ENCODE assay signal across 1 cellular context in the genomic region with DNA sequence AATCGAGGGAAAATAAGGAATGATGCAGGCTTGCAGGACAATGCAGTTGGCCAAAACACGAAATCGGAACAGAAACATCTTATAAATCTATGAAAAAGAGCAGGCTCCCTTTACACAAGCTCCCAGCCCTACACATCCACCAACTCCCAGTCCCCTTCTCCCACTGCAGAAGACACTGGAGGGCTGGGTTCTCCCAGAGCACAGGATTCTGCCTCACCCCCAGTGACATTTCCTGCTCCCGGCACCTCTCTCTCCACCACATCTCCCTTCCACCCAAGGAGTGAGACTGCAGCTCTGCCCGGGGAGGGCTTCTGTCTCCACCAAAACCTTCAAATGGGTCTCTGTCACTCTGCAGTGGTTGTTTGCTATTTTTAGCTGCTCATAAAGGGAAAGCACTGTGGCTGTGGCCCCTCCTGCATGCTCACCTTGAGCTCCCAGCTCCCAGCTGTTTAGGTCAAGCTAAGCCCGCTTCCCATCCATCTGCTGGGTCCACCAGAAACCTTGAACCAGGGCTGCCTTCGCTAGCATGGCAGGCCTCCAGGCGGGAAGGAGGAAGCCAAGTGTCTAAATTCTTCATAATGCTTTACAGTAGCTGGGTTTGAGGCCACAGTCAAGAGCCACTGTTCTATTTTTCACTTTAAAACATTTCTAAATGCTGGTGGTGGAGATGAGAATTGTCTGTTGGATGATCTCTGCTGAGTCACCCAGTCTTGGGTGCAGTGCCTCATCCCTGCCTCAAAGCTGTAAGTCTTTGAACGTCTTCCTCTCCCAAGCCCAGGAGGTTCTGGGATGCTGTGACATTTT.
TF ChIP-seq lines count a peak whose summit lies in the region.

No MANE protein-coding gene starts in this region.

TF ChIP-seq in GM12878, 131 proteins besides CTCF, POLR2A, EP300 and RAD21 (continued from another document):
- TF ChIP-seq, protein P1, sequence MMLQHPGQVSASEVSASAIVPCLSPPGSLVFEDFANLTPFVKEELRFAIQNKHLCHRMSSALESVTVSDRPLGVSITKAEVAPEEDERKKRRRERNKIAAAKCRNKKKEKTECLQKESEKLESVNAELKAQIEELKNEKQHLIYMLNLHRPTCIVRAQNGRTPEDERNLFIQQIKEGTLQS (IDR thresholded peaks at IDR 0.05; ENCODE audit: borderline replicate concordance, extremely low read depth, low read depth, low read length) = no peak
- TF ChIP-seq ZNF207 (IDR thresholded peaks at IDR 0.05; ENCODE audit: borderline replicate concordance) = no peak
- no peak for TF ChIP-seq HSF1 (IDR thresholded peaks at IDR 0.05; ENCODE audit: low read depth, low read length)
- TF ChIP-seq, protein P2, sequence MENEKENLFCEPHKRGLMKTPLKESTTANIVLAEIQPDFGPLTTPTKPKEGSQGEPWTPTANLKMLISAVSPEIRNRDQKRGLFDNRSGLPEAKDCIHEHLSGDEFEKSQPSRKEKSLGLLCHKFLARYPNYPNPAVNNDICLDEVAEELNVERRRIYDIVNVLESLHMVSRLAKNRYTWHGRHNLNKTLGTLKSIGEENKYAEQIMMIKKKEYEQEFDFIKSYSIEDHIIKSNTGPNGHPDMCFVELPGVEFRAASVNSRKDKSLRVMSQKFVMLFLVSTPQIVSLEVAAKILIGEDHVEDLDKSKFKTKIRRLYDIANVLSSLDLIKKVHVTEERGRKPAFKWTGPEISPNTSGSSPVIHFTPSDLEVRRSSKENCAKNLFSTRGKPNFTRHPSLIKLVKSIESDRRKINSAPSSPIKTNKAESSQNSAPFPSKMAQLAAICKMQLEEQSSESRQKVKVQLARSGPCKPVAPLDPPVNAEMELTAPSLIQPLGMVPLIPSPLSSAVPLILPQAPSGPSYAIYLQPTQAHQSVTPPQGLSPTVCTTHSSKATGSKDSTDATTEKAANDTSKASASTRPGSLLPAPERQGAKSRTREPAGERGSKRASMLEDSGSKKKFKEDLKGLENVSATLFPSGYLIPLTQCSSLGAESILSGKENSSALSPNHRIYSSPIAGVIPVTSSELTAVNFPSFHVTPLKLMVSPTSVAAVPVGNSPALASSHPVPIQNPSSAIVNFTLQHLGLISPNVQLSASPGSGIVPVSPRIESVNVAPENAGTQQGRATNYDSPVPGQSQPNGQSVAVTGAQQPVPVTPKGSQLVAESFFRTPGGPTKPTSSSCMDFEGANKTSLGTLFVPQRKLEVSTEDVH (IDR thresholded peaks at IDR 0.05; ENCODE audit: low read depth, partially characterized antibody) = no peak
- no peak for TF ChIP-seq JUND (IDR thresholded peaks at IDR 0.05; ENCODE audit: low read depth, low read length)
- TF ChIP-seq RB1 (IDR thresholded peaks at IDR 0.05; ENCODE audit: borderline replicate concordance) = no peak
- TF ChIP-seq CHD2 (IDR thresholded peaks at IDR 0.05; ENCODE audit: borderline replicate concordance, low read depth, low read length) = no peak
- TF ChIP-seq, protein P3, sequence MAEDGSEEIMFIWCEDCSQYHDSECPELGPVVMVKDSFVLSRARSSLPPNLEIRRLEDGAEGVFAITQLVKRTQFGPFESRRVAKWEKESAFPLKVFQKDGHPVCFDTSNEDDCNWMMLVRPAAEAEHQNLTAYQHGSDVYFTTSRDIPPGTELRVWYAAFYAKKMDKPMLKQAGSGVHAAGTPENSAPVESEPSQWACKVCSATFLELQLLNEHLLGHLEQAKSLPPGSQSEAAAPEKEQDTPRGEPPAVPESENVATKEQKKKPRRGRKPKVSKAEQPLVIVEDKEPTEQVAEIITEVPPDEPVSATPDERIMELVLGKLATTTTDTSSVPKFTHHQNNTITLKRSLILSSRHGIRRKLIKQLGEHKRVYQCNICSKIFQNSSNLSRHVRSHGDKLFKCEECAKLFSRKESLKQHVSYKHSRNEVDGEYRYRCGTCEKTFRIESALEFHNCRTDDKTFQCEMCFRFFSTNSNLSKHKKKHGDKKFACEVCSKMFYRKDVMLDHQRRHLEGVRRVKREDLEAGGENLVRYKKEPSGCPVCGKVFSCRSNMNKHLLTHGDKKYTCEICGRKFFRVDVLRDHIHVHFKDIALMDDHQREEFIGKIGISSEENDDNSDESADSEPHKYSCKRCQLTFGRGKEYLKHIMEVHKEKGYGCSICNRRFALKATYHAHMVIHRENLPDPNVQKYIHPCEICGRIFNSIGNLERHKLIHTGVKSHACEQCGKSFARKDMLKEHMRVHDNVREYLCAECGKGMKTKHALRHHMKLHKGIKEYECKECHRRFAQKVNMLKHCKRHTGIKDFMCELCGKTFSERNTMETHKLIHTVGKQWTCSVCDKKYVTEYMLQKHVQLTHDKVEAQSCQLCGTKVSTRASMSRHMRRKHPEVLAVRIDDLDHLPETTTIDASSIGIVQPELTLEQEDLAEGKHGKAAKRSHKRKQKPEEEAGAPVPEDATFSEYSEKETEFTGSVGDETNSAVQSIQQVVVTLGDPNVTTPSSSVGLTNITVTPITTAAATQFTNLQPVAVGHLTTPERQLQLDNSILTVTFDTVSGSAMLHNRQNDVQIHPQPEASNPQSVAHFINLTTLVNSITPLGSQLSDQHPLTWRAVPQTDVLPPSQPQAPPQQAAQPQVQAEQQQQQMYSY (CRISPR knock-in tag; IDR thresholded peaks at IDR 0.05) = no peak
- TF ChIP-seq POU2F2 (IDR thresholded peaks at IDR 0.05; ENCODE audit: borderline replicate concordance, low read depth, low read length) = no peak
- no peak for TF ChIP-seq SREBF1 (IDR thresholded peaks at IDR 0.05; ENCODE audit: low read length)
